ENCODE assay signal across 1 cellular context in genomic region chr1:54715493-54716298, GRCh38.
TF ChIP-seq lines count a peak whose summit lies in the region.

A gene with protein sequence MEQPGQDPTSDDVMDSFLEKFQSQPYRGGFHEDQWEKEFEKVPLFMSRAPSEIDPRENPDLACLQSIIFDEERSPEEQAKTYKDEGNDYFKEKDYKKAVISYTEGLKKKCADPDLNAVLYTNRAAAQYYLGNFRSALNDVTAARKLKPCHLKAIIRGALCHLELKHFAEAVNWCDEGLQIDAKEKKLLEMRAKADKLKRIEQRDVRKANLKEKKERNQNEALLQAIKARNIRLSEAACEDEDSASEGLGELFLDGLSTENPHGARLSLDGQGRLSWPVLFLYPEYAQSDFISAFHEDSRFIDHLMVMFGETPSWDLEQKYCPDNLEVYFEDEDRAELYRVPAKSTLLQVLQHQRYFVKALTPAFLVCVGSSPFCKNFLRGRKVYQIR (plus strand): TSS chr1:54715861. CDS start chr1:54715909, 48 bp downstream.

TF ChIP-seq in HEK293, 187 proteins besides CTCF, POLR2A, EP300 and RAD21 (continued from another document):
- TF ChIP-seq, protein P1, sequence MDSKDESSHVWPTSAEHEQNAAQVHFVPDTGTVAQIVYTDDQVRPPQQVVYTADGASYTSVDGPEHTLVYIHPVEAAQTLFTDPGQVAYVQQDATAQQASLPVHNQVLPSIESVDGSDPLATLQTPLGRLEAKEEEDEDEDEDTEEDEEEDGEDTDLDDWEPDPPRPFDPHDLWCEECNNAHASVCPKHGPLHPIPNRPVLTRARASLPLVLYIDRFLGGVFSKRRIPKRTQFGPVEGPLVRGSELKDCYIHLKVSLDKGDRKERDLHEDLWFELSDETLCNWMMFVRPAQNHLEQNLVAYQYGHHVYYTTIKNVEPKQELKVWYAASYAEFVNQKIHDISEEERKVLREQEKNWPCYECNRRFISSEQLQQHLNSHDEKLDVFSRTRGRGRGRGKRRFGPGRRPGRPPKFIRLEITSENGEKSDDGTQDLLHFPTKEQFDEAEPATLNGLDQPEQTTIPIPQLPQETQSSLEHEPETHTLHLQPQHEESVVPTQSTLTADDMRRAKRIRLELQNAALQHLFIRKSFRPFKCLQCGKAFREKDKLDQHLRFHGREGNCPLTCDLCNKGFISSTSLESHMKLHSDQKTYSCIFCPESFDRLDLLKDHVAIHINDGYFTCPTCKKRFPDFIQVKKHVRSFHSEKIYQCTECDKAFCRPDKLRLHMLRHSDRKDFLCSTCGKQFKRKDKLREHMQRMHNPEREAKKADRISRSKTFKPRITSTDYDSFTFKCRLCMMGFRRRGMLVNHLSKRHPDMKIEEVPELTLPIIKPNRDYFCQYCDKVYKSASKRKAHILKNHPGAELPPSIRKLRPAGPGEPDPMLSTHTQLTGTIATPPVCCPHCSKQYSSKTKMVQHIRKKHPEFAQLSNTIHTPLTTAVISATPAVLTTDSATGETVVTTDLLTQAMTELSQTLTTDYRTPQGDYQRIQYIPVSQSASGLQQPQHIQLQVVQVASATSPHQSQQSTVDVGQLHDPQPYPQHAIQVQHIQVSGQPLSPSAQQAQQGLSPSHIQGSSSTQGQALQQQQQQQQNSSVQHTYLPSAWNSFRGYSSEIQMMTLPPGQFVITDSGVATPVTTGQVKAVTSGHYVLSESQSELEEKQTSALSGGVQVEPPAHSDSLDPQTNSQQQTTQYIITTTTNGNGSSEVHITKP (tag by site-specific recombination; IDR thresholded peaks at IDR 0.05) = peak; percentile 92
- TF ChIP-seq ZNF555 (tag by site-specific recombination; conservative IDR thresholded peaks at IDR 0.05) (no peak), ELK4 (IDR thresholded peaks at IDR 0.05; ENCODE audit: borderline replicate concordance, low read depth, low read length) (no peak), ZNF677 (tag by site-specific recombination; IDR thresholded peaks at IDR 0.05) (no peak), ZBTB7A (tag by site-specific recombination; IDR thresholded peaks at IDR 0.05; ENCODE audit: low read depth) (0 out of 2 replicates have a peak, but pooled peaks have one; percentile 59), ZNF16 (tag by site-specific recombination; IDR thresholded peaks at IDR 0.05; ENCODE audit: low read depth) (no peak), ZNF701 (tag by site-specific recombination; IDR thresholded peaks at IDR 0.05) (no peak), ZNF529 (tag by site-specific recombination; IDR thresholded peaks at IDR 0.05; ENCODE audit: insufficient replicate concordance) (no peak), ZNF629 (tag by site-specific recombination; IDR thresholded peaks at IDR 0.05) (peak; percentile 87), MYNN (tag by site-specific recombination; IDR thresholded peaks at IDR 0.05; ENCODE audit: borderline replicate concordance) (no peak), ZNF768 (tag by site-specific recombination; IDR thresholded peaks at IDR 0.05) (no peak), ZNF366 (tag by site-specific recombination; conservative IDR thresholded peaks at IDR 0.05) (peak; percentile 33; the same call in 1 of the 2 replicates), ZNF155 (tag by site-specific recombination; IDR thresholded peaks at IDR 0.05) (no peak), ZNF239 (tag by site-specific recombination; IDR thresholded peaks at IDR 0.05) (peak; percentile 68; the same call in 1 of the 2 replicates), GLI2 (tag by site-specific recombination; IDR thresholded peaks at IDR 0.05; ENCODE audit: borderline replicate concordance, low read depth) (no peak), SETDB1 (IDR thresholded peaks at IDR 0.05; ENCODE audit: insufficient read length, low read length) (no peak), ZSCAN16 (tag by site-specific recombination; IDR thresholded peaks at IDR 0.05) (no peak), ZNF791 (tag by site-specific recombination; IDR thresholded peaks at IDR 0.05) (no peak), ZNF830 (tag by site-specific recombination; IDR thresholded peaks at IDR 0.05; ENCODE audit: low read depth) (no peak), ZNF560 (tag by site-specific recombination; IDR thresholded peaks at IDR 0.05; ENCODE audit: borderline replicate concordance) (no peak), ZEB2 (tag by site-specific recombination; IDR thresholded peaks at IDR 0.05) (peak; percentile 64; the same call in 1 of the 2 replicates), ZNF558 (tag by site-specific recombination; IDR thresholded peaks at IDR 0.05) (no peak), ZBTB48 (tag by site-specific recombination; IDR thresholded peaks at IDR 0.05) (peak; percentile 89), ZNF214 (tag by site-specific recombination; IDR thresholded peaks at IDR 0.05; ENCODE audit: borderline replicate concordance) (no peak), ZNF626 (tag by site-specific recombination; IDR thresholded peaks at IDR 0.05) (no peak; the same call in 1 of the 2 replicates), ZNF19 (tag by site-specific recombination; IDR thresholded peaks at IDR 0.05; ENCODE audit: low read depth) (no peak), ZNF324 (tag by site-specific recombination; IDR thresholded peaks at IDR 0.05) (peak; percentile 96)
- TF ChIP-seq, protein P2, sequence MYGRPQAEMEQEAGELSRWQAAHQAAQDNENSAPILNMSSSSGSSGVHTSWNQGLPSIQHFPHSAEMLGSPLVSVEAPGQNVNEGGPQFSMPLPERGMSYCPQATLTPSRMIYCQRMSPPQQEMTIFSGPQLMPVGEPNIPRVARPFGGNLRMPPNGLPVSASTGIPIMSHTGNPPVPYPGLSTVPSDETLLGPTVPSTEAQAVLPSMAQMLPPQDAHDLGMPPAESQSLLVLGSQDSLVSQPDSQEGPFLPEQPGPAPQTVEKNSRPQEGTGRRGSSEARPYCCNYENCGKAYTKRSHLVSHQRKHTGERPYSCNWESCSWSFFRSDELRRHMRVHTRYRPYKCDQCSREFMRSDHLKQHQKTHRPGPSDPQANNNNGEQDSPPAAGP (tag by site-specific recombination; IDR thresholded peaks at IDR 0.05) = peak; percentile 97
- TF ChIP-seq, protein P3, sequence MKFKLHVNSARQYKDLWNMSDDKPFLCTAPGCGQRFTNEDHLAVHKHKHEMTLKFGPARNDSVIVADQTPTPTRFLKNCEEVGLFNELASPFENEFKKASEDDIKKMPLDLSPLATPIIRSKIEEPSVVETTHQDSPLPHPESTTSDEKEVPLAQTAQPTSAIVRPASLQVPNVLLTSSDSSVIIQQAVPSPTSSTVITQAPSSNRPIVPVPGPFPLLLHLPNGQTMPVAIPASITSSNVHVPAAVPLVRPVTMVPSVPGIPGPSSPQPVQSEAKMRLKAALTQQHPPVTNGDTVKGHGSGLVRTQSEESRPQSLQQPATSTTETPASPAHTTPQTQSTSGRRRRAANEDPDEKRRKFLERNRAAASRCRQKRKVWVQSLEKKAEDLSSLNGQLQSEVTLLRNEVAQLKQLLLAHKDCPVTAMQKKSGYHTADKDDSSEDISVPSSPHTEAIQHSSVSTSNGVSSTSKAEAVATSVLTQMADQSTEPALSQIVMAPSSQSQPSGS (tag by site-specific recombination; IDR thresholded peaks at IDR 0.05; ENCODE audit: low read depth) = peak; percentile 67
- TF ChIP-seq, protein P4, sequence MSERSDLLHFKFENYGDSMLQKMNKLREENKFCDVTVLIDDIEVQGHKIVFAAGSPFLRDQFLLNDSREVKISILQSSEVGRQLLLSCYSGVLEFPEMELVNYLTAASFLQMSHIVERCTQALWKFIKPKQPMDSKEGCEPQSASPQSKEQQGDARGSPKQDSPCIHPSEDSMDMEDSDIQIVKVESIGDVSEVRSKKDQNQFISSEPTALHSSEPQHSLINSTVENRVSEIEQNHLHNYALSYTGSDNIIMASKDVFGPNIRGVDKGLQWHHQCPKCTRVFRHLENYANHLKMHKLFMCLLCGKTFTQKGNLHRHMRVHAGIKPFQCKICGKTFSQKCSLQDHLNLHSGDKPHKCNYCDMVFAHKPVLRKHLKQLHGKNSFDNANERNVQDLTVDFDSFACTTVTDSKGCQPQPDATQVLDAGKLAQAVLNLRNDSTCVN (tag by site-specific recombination; optimal IDR thresholded peaks at IDR 0.05) = peak; percentile 53
TF ChIP-seq in HEK293: peak in this region for 80.
